In the genomic region with DNA sequence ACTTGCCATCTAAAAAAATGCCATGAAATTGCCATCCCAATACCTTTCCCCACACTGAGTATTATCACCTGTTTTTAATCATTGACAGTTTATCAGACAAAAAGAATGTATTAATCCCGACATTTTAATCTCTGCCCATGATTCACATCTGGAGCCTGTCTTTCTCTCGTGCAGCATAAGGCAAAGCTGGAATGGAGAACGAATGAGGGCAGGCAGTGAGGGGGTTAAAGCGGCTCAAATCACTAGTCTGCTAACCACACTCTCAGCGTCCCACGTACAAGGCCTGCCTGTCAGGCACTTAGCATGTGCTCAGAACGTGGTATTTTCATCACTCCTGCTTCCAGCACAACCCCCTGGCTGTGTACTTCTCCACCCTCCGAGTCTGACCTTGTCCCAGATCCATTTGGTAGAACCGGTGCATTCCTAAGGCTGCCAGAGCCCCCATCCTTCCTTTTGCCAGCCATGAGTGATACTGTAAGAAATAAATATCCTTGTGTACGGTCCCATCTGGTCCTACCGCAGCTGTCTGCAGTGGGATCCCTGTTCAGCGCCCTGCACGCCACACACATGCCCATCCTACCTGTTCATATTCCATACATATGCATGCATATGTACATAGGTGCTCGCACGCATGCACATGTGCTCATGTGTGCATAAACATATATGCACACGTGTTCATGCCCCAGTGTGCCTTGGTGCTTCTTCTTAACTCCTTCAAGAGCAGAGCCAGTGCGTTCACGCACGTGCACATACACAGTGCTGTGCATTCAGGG, we compare ENCODE assay signal across 1 cellular context.
TF ChIP-seq lines count a peak whose summit lies in the region.

No MANE protein-coding gene starts in this region.

TF ChIP-seq in SK-N-SH treated with all-trans-retinoic acid at 6 μM for 48 hours, 23 proteins besides CTCF, POLR2A, EP300 and RAD21 (continued from another document):
- TF ChIP-seq, protein P1, sequence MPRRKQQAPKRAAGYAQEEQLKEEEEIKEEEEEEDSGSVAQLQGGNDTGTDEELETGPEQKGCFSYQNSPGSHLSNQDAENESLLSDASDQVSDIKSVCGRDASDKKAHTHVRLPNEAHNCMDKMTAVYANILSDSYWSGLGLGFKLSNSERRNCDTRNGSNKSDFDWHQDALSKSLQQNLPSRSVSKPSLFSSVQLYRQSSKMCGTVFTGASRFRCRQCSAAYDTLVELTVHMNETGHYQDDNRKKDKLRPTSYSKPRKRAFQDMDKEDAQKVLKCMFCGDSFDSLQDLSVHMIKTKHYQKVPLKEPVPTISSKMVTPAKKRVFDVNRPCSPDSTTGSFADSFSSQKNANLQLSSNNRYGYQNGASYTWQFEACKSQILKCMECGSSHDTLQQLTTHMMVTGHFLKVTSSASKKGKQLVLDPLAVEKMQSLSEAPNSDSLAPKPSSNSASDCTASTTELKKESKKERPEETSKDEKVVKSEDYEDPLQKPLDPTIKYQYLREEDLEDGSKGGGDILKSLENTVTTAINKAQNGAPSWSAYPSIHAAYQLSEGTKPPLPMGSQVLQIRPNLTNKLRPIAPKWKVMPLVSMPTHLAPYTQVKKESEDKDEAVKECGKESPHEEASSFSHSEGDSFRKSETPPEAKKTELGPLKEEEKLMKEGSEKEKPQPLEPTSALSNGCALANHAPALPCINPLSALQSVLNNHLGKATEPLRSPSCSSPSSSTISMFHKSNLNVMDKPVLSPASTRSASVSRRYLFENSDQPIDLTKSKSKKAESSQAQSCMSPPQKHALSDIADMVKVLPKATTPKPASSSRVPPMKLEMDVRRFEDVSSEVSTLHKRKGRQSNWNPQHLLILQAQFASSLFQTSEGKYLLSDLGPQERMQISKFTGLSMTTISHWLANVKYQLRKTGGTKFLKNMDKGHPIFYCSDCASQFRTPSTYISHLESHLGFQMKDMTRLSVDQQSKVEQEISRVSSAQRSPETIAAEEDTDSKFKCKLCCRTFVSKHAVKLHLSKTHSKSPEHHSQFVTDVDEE (CRISPR knock-in tag; IDR thresholded peaks at IDR 0.05) = no peak
TF ChIP-seq in SK-N-SH treated with all-trans-retinoic acid at 6 μM for 48 hours: peak in this region for 0.
